Comparison of ENCODE assay signal across 16 cellular contexts in genomic region chr14:48937796-48938195, GRCh38.
DNase-seq lines count a peak whose midpoint lies in the region; ATAC-seq and TF ChIP-seq lines count a peak whose summit lies in the region.
"Had no signal": no experiment of that assay in that cellular context is flagged by ENCODE, and none has a peak within 500 bp of the region (broad histone marks: within the 10 kb centered on the region; RNA-seq: fewer than 3 reads in every experiment).

No MANE protein-coding gene starts in this region.

- H3K9me3 ChIP-seq in stomach smooth muscle (ENCODE audit: control insufficient read depth in 2 of 2, low read length in 2 of 2) (no peaks in the 10 kb centered on the region), colonic mucosa (no peaks in the 10 kb centered on the region)
- H3K9me3 ChIP-seq: HAP-1, spleen had no signal

- H3K36me3 ChIP-seq in stomach smooth muscle (ENCODE audit: control insufficient read depth in 2 of 2, insufficient read depth in 2 of 2, low read length in 2 of 2) (no peaks in the 10 kb centered on the region), colonic mucosa (no peaks in the 10 kb centered on the region)
- H3K36me3 ChIP-seq: HAP-1, spleen had no signal

- H3K27ac ChIP-seq in stomach smooth muscle (ENCODE audit: low read length) (no peak overlapping the region), colonic mucosa (no peak overlapping the region)
- H3K27ac ChIP-seq: spleen had no signal

- H3K27me3 ChIP-seq in stomach smooth muscle (ENCODE audit: control insufficient read depth in 1 of 2, insufficient read depth in 2 of 2, low read length in 2 of 2), result no peaks in the 10 kb centered on the region
- no peaks in the 10 kb centered on the region for H3K27me3 ChIP-seq in colonic mucosa
- H3K27me3 ChIP-seq: spleen had no signal

- ATAC-seq in HG03432 (IDR thresholded peaks at IDR 0.05; ENCODE audit: unreplicated experiment), result no peak
- ATAC-seq: activated naive CD8-positive, alpha-beta T cell treated with anti-CD3 and anti-CD28 coated beads, Interleukin-2, amount 50 U/mL, for 24 hours; natural killer cell treated with Interleukin-12 subunit alpha and Interleukin-12 subunit beta and Interleukin-15 and Interleukin-18, amount 100 ng/mL, for 72 hours had no signal

- peaks cover 3% of the 10 kb centered on the region for H3K4me1 ChIP-seq in stomach smooth muscle (ENCODE audit: control insufficient read depth, insufficient read depth, low read length)
- no peaks in the 10 kb centered on the region for H3K4me1 ChIP-seq in colonic mucosa
- H3K4me1 ChIP-seq: HAP-1 had no signal

- intact Hi-C loops in colonic mucosa (cut with DNase I), result no loop called here

- peak overlapping the region; percentile 40 to 49 for H3K4me3 ChIP-seq in stomach smooth muscle (ENCODE audit: low read length in 2 of 2)
- no peak overlapping the region for H3K4me3 ChIP-seq in colonic mucosa
- H3K4me3 ChIP-seq: HAP-1, spleen had no signal

- H3K9ac ChIP-seq in stomach smooth muscle (ENCODE audit: low read length in 2 of 2), result no peak overlapping the region
- H3K9ac ChIP-seq in colonic mucosa (ENCODE audit: low read depth in 2 of 2, low read length in 2 of 2), result no peak overlapping the region

- DNase-seq in NCI-H345 (lab: John Stamatoyannopoulos, UW) (peak; percentile 3), NCI-H345 treated with DMSO at 0.1 percent for 48 hours (lab: John Stamatoyannopoulos, UW; ENCODE audit: unreplicated experiment) (no peak), T1000 (lab: John Stamatoyannopoulos, UW) (peak; percentile 3), inferior parietal cortex (ENCODE audit: extremely low spot score) (peak; percentile 13), T-helper 2 cell (no peak), colonic mucosa (no peak)
- DNase-seq: activated naive CD8-positive, alpha-beta T cell treated with anti-CD3 and anti-CD28 coated beads, Interleukin-2, amount 50 U/mL, for 24 hours; activated T-cell treated with anti-CD3 and anti-CD28 coated beads, Interleukin-2, amount 50 U/mL, for 1 hour; dermis blood vessel endothelial cell; left cardiac atrium; NCI-H446 treated with DMSO at 0.1 percent for 48 hours; spleen had no signal

- no peak for TF ChIP-seq CTCF in colonic mucosa (IDR thresholded peaks at IDR 0.05)

Comparison
In these comparisons a context has a peak if more than half of its experiments do, and no peak if none do; other contexts are left out.
1. DNase-seq: peak in NCI-H345 (single experiment), T1000 (single experiment) and inferior parietal cortex (single experiment); none in NCI-H345 treated with DMSO at 0.1 percent for 48 hours (single experiment), T-helper 2 cell (0 of 5) and colonic mucosa (single experiment).